8 cellular contexts compared by ENCODE assay signal in genomic region chr12:42421844-42422779, GRCh38.
DNase-seq lines count a peak whose midpoint lies in the region; ATAC-seq and TF ChIP-seq lines count a peak whose summit lies in the region.

No MANE protein-coding gene starts in this region.

- TF ChIP-seq POLR2A in esophagus muscularis mucosa (IDR thresholded peaks at IDR 0.05; ENCODE audit: low read depth) = no peak

- TF ChIP-seq EP300 in esophagus muscularis mucosa (IDR thresholded peaks at IDR 0.05) = no peak

- H3K4me3 ChIP-seq in HAP-1 (no peak overlapping the region), esophagus muscularis mucosa (no peak overlapping the region)

- no peaks in the 10 kb centered on the region for H3K27me3 ChIP-seq in HAP-1 (ENCODE audit: low read depth)
- H3K27me3 ChIP-seq in esophagus muscularis mucosa = no peaks in the 10 kb centered on the region

- in situ Hi-C loops in HAP-1 (cut with MboI; ENCODE audit: low sequenced_read_pairs) = no loop called here

- peak; percentile 84 for ATAC-seq in GM21423 (IDR thresholded peaks at IDR 0.05; ENCODE audit: unreplicated experiment)
- ATAC-seq in HG03571 (IDR thresholded peaks at IDR 0.05; ENCODE audit: unreplicated experiment) = peak; percentile 80

- no peak for TF ChIP-seq CTCF in esophagus muscularis mucosa (IDR thresholded peaks at IDR 0.05)

- WGBS in esophagus muscularis mucosa = 59% methylated on average over 3 of the region's 3 CpGs

- intact Hi-C loops in esophagus muscularis mucosa (cut with DNase I) = no loop called here

- DNase-seq in EH (ENCODE audit: low read depth) = peak; percentile 74
- DNase-seq in glomerular endothelial cell (ENCODE audit: extremely low read depth, low read depth, low spot score) = peak; percentile 88
- no peak for DNase-seq in HAP-1 (ENCODE audit: low spot score in 2 of 2)
- DNase-seq in activated T-cell treated with anti-CD3 and anti-CD28 coated beads, Interleukin-2, amount 50 U/mL, for 1 hour = no peak
- no peak for DNase-seq in esophagus muscularis mucosa (ENCODE audit: extremely low spot score)
- no peak for DNase-seq in stimulated activated CD4-positive, alpha-beta T cell treated with anti-CD3 and anti-CD28 coated beads, Interleukin-12 subunit alpha, Interleukin-12 subunit beta, amount 100 ng/mL, for 4 hours

- H3K27ac ChIP-seq in esophagus muscularis mucosa (replicated peaks in 1 of 4) = peak overlapping the region in 2 of 4 donors; percentile 15 to 21

- H3K36me3 ChIP-seq in HAP-1 (replicated peaks) (no peaks in the 10 kb centered on the region; the same call in 1 of the 2 replicates), esophagus muscularis mucosa (no peaks in the 10 kb centered on the region)

- no peaks in the 10 kb centered on the region for H3K9me3 ChIP-seq in HAP-1
- H3K9me3 ChIP-seq in esophagus muscularis mucosa = no peaks in the 10 kb centered on the region

- H3K4me1 ChIP-seq in HAP-1 = peaks cover 31% of the 10 kb centered on the region
- H3K4me1 ChIP-seq in esophagus muscularis mucosa = peaks cover 9 to 18% (median 13%) of the 10 kb centered on the region in 4 donors

Comparison
In these comparisons a context has a peak if more than half of its experiments do, and no peak if none do; other contexts are left out.
1. DNase-seq: peak in EH (single experiment) and glomerular endothelial cell (single experiment); none in HAP-1 (0 of 2), activated T-cell treated with anti-CD3 and anti-CD28 coated beads, Interleukin-2, amount 50 U/mL, for 1 hour (single experiment), esophagus muscularis mucosa (single experiment) and stimulated activated CD4-positive, alpha-beta T cell treated with anti-CD3 and anti-CD28 coated beads, Interleukin-12 subunit alpha, Interleukin-12 subunit beta, amount 100 ng/mL, for 4 hours (single experiment).